ENCODE assay signal across 12 cellular contexts in the genomic region with DNA sequence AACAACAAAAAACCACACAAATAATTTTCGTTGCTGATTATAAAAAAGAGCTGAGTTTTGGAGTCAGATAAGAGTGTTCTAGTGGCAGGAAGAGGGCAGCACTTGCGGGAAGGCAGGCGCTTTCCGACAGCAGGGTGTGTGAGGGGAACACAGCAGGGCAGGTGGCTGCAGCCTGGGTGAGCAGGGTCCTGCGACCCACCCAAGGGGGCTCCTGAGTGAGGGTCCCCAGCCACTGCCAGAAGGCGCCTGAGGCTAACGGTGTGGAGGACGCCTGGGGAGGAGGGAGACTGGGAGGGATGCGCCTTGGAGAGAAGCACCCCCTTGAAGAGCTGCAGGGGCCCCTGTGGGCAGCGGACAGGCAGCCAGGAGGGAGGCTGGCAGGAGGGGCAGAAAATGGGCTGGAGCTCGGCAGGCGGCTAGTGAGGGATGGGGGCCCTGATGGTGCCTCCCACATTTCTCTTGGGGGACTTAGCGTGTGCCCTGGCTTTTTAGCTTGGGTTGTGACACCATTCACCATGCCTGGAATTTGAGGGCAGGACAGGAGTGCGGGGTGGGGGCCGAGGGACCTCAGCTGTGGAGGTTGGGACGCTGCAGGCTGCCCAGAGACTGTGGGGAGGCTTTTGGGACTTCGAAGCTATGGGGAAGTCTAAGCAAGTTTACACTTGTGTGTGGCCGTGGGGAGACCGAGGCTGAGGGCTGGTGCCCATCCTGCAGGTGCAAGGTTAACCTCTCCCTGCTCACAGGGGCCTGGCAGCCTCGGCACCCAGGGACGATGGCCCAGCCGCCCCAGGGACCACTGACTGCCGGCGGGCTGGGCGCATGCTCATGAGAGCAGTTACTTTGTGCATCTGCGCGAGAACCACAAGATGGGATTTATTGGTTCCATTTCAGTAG.
DNase-seq lines count a peak whose midpoint lies in the region; ATAC-seq and TF ChIP-seq lines count a peak whose summit lies in the region.
"Had no signal": no experiment of that assay in that cellular context is flagged by ENCODE, and none has a peak within 500 bp of the region (broad histone marks: within the 10 kb centered on the region; RNA-seq: fewer than 3 reads in every experiment).

No MANE protein-coding gene starts in this region.

- H3K27me3 ChIP-seq in BLaER1 treated with 17β-estradiol and CSF1 and Interleukin-3, amounts not matched to agents 10 nM and 100 nM: peaks cover 0 to 15% (median 0%) of the 10 kb centered on the region in 11 experiments; a peak in 2 of 22 replicates
- no peaks in the 10 kb centered on the region for H3K27me3 ChIP-seq in right lobe of liver
- no peaks in the 10 kb centered on the region for H3K27me3 ChIP-seq in Peyer's patch

- no peak overlapping the region; a peak in 1 of 22 replicates for H3K9ac ChIP-seq in BLaER1 treated with 17β-estradiol and CSF1 and Interleukin-3, amounts not matched to agents 10 nM and 100 nM

- intact Hi-C loops in right lobe of liver (cut with DNase I): no loop called here

- ATAC-seq in right lobe of liver (no peak), HG03025 (IDR thresholded peaks at IDR 0.05; ENCODE audit: low FRiP score, unreplicated experiment) (no peak)

- TF ChIP-seq CTCF in right lobe of liver (IDR thresholded peaks at IDR 0.05) (no peak), Peyer's patch (IDR thresholded peaks at IDR 0.05) (peak in 1 of 6 experiments; percentile 7)

- peaks cover 67 to 88% (median 77%) of the 10 kb centered on the region in 10 experiments for H3K4me1 ChIP-seq in BLaER1 treated with 17β-estradiol and CSF1 and Interleukin-3, amounts not matched to agents 10 nM and 100 nM
- H3K4me1 ChIP-seq in right lobe of liver (peaks cover 0 to 8% (median 4%) of the 10 kb centered on the region in 4 donors), Peyer's patch (peaks cover 0 to 19% (median 8%) of the 10 kb centered on the region in 4 donors)

- whole genome bisulfite sequencing in right lobe of liver (ENCODE audit: insufficient coverage, low coverage, low lambda C conversion rate, missing lambda C conversion rate): 56% methylated on average over 7 of the region's 27 CpGs

- TF ChIP-seq POLR2A in right lobe of liver (IDR thresholded peaks at IDR 0.05): no peak
- TF ChIP-seq POLR2A in Peyer's patch (IDR thresholded peaks at IDR 0.05): no peak

- H3K9me3 ChIP-seq in BLaER1 treated with 17β-estradiol and CSF1 and Interleukin-3, amounts not matched to agents 10 nM and 100 nM (replicated peaks in 1 of 11): peaks cover 0 to 16% (median 9%) of the 10 kb centered on the region in 11 experiments; a peak in 14 of 22 replicates
- H3K9me3 ChIP-seq in right lobe of liver (no peaks in the 10 kb centered on the region), Peyer's patch (peaks cover 0 to 4% (median 0%) of the 10 kb centered on the region in 4 donors)

- DNase-seq in GM03348 (ENCODE audit: low spot score) (peak; percentile 33), UCSD-AML1 (lab: John Stamatoyannopoulos, UW; ENCODE audit: unreplicated experiment) (peak; percentile 34), right lobe of liver (peak in 2 of 3 donors; percentile 19 to 48), NCI-H2196 (lab: John Stamatoyannopoulos, UW; ENCODE audit: unreplicated experiment) (no peak), Peyer's patch (no peak)
- DNase-seq: activated naive CD4-positive, alpha-beta T cell treated with Interleukin-2 at 50 U/mL for 16 hours; hypothalamus; MV-4-11; NK-92 treated with Interleukin-12 subunit alpha and Interleukin-12 subunit beta, amount 100 ng/mL, for 24 hours had no signal

- H3K4me3 ChIP-seq in BLaER1 treated with 17β-estradiol and CSF1 and Interleukin-3, amounts not matched to agents 10 nM and 100 nM: no peak overlapping the region
- H3K4me3 ChIP-seq in right lobe of liver (no peak overlapping the region), Peyer's patch (no peak overlapping the region)
- H3K4me3 ChIP-seq: smooth muscle cell had no signal

- H3K36me3 ChIP-seq in BLaER1 treated with 17β-estradiol and CSF1 and Interleukin-3, amounts not matched to agents 10 nM and 100 nM: no peaks in the 10 kb centered on the region
- H3K36me3 ChIP-seq in right lobe of liver (no peaks in the 10 kb centered on the region), Peyer's patch (no peaks in the 10 kb centered on the region)

- H4K20me1 ChIP-seq in BLaER1 treated with 17β-estradiol and CSF1 and Interleukin-3, amounts not matched to agents 10 nM and 100 nM: peaks cover 0 to 15% (median 0%) of the 10 kb centered on the region in 11 experiments; a peak in 5 of 22 replicates

- peak overlapping the region; percentile 18 to 90 (median 78) for H3K4me2 ChIP-seq in BLaER1 treated with 17β-estradiol and CSF1 and Interleukin-3, amounts not matched to agents 10 nM and 100 nM
- H3K4me2 ChIP-seq: smooth muscle cell had no signal

- no peak overlapping the region; a peak in 1 of 22 replicates for H3K27ac ChIP-seq in BLaER1 treated with 17β-estradiol and CSF1 and Interleukin-3, amounts not matched to agents 10 nM and 100 nM
- no peak overlapping the region for H3K27ac ChIP-seq in right lobe of liver
- H3K27ac ChIP-seq in Peyer's patch: no peak overlapping the region

Comparison
In these comparisons a context has a peak if more than half of its experiments do, and no peak if none do; other contexts are left out.
1. DNase-seq: peak in GM03348 (single experiment), UCSD-AML1 (single experiment) and right lobe of liver (2 of 3); none in NCI-H2196 (single experiment) and Peyer's patch (0 of 3).